Comparison of ENCODE assay signal across 1 cellular context in the genomic region with DNA sequence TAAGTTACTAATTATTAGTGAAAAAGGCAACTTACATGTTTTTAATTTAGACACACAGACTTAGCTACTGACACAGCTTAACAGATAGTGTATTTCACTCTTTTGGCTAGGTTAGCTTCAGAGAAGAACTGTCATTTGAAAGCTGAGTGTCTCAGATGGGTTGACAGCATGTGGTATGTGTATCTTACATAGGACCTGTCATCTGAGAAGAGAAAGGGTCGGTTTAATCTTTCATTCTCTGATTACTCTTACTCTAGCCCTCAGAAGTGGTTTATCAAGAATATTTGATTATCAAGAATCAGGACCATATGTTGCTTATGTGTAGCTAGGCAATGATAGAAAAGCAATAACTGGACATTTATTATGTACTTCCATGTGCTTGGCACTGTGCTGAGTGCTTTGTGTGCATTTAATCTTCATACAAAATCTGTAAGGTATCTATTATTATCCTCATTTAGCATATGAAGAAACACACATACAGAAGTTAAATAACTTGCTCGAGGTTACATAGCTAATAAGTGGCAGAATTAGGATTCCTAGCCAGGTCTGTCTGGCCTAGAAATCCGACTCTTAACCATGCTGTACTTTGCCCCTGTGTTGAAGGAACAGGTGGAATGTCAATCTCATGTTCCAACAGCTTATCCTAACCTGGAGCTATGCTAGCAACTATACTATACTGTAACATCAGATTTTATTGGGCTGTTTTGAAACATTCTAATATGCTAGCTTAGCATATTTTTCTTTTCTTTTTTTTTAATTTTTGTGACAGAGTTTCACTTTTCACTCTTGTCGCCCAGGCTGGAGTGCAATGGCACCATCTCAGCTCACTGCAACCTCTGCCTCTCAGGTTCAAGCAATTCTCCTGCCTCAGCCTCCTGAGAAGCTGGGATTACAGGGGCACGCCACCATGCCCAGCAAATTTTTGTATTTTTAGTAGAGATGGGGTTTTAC.
TF ChIP-seq lines count a peak whose summit lies in the region.

No MANE protein-coding gene starts in this region.

TF ChIP-seq in liver, 16 proteins besides CTCF, POLR2A, EP300 and RAD21:
- TF ChIP-seq REST (IDR thresholded peaks at IDR 0.05) (no peak), SP1 (IDR thresholded peaks at IDR 0.05) (peak; percentile 58), MAX (IDR thresholded peaks at IDR 0.05) (peak; percentile 27), TAF1 (conservative IDR thresholded peaks at IDR 0.05) (no peak), FOXA2 (IDR thresholded peaks at IDR 0.05) (no peak), RXRA (IDR thresholded peaks at IDR 0.05) (peak; percentile 7 to 52), GABPA (IDR thresholded peaks at IDR 0.05 in 1 of 2, conservative IDR thresholded peaks at IDR 0.05 in 1 of 2) (no peak), ZBTB33 (IDR thresholded peaks at IDR 0.05) (no peak), EGR1 (IDR thresholded peaks at IDR 0.05; ENCODE audit: low read depth in 2 of 2) (no peak), YY1 (IDR thresholded peaks at IDR 0.05) (no peak), ATF3 (IDR thresholded peaks at IDR 0.05) (no peak), NR2F2 (IDR thresholded peaks at IDR 0.05) (no peak), FOXA1 (IDR thresholded peaks at IDR 0.05) (no peak), HNF4A (conservative IDR thresholded peaks at IDR 0.05) (peak; percentile 78 to 93), JUND (IDR thresholded peaks at IDR 0.05) (peak; percentile 12 to 25), HNF4G (IDR thresholded peaks at IDR 0.05) (peak; percentile 75)
